In genomic region chr21:45828580-45829565, GRCh38 we compare ENCODE assay signal across 19 cellular contexts.
DNase-seq lines count a peak whose midpoint lies in the region; ATAC-seq and TF ChIP-seq lines count a peak whose summit lies in the region.
"Had no signal": no experiment of that assay in that cellular context is flagged by ENCODE, and none has a peak within 500 bp of the region (broad histone marks: within the 10 kb centered on the region; RNA-seq: fewer than 3 reads in every experiment).

No MANE protein-coding gene starts in this region.

- TF ChIP-seq CTCF in esophagus muscularis mucosa (IDR thresholded peaks at IDR 0.05) (no peak), neural progenitor cell (IDR thresholded peaks at IDR 0.05) (no peak)

- H3K36me3 ChIP-seq in esophagus muscularis mucosa = no peaks in the 10 kb centered on the region
- H3K36me3 ChIP-seq in neural progenitor cell = no peaks in the 10 kb centered on the region

- peak overlapping the region; percentile 66 for H3K27ac Mint-ChIP-seq in neural progenitor cell
- H3K27ac Mint-ChIP-seq: HFFc6 had no signal

- H3K4me1 ChIP-seq in right cardiac atrium (ENCODE audit: control insufficient read depth, insufficient read depth, low read length) (no peaks in the 10 kb centered on the region), esophagus muscularis mucosa (peaks cover 0 to 5% (median 2%) of the 10 kb centered on the region in 4 donors), neural progenitor cell (no peaks in the 10 kb centered on the region)
- H3K4me1 ChIP-seq: A549 had no signal

- H3K27me3 ChIP-seq in right cardiac atrium (ENCODE audit: control insufficient read depth, insufficient read depth) = no peaks in the 10 kb centered on the region
- H3K27me3 ChIP-seq in esophagus muscularis mucosa = peaks cover 0 to 13% (median 0%) of the 10 kb centered on the region in 4 donors
- H3K27me3 ChIP-seq in neural progenitor cell = no peaks in the 10 kb centered on the region

- DNase-seq in Right ventricle myocardium superior (no peak), right cardiac atrium (no peak), esophagus muscularis mucosa (ENCODE audit: extremely low spot score) (peak; percentile 89), neural progenitor cell (ENCODE audit: low spot score) (no peak), ureter (ENCODE audit: low spot score) (peak; percentile 35), medulla oblongata (ENCODE audit: extremely low spot score) (no peak)
- DNase-seq: CD4-positive, alpha-beta memory T cell; DND-41; GDM1; GM23248; HFFc6; KG1; NCI-H1092 treated with DMSO at 0.1 percent for 48 hours; NCI-H1694 treated with DMSO at 0.1 percent for 48 hours; NCI-H69; PC-3 had no signal

- no peak overlapping the region for H3K9ac ChIP-seq in neural progenitor cell
- H3K9ac ChIP-seq: GM23248 had no signal

- H3K9me3 ChIP-seq in right cardiac atrium (ENCODE audit: control insufficient read depth, low read length) (no peaks in the 10 kb centered on the region), esophagus muscularis mucosa (no peaks in the 10 kb centered on the region), neural progenitor cell (ENCODE audit: low read depth) (no peaks in the 10 kb centered on the region)
- H3K9me3 ChIP-seq: A549 had no signal

- no peaks in the 10 kb centered on the region for H4K20me1 ChIP-seq in neural progenitor cell (ENCODE audit: low read depth)

- H3K4me3 ChIP-seq in right cardiac atrium (ENCODE audit: low read length) (no peak overlapping the region), esophagus muscularis mucosa (no peak overlapping the region), neural progenitor cell (no peak overlapping the region)
- H3K4me3 ChIP-seq: A549, GM23248 had no signal

- H3K27ac ChIP-seq in right cardiac atrium (ENCODE audit: low read length) (no peak overlapping the region), esophagus muscularis mucosa (replicated peaks in 1 of 4) (no peak overlapping the region), neural progenitor cell (no peak overlapping the region)
- H3K27ac ChIP-seq: A549, GM23248 had no signal

- 86% methylated on average over 26 of the region's 26 CpGs for WGBS in right cardiac atrium
- WGBS in esophagus muscularis mucosa = 92% methylated on average over 21 of the region's 26 CpGs

- TF ChIP-seq POLR2A in esophagus muscularis mucosa (IDR thresholded peaks at IDR 0.05; ENCODE audit: low read depth) = no peak

- no peak overlapping the region for H2AFZ ChIP-seq in neural progenitor cell (replicated peaks)
- H2AFZ ChIP-seq: GM23248 had no signal

- no peak for TF ChIP-seq EP300 in esophagus muscularis mucosa (IDR thresholded peaks at IDR 0.05)

- no peaks in the 10 kb centered on the region for H3F3A ChIP-seq in neural progenitor cell (ENCODE audit: low read depth)

- no peak overlapping the region for H3K4me3 Mint-ChIP-seq in neural progenitor cell
- H3K4me3 Mint-ChIP-seq: CD4-positive, alpha-beta memory T cell; HFFc6 had no signal

- peaks cover 11% of the 10 kb centered on the region for H3K27me3 Mint-ChIP-seq in neural progenitor cell (ENCODE audit: insufficient read depth, low read depth)

- no peaks in the 10 kb centered on the region for H3K9me3 Mint-ChIP-seq in neural progenitor cell
- H3K9me3 Mint-ChIP-seq: CD4-positive, alpha-beta memory T cell; HFFc6 had no signal

- ATAC-seq in Right ventricle myocardium superior (ENCODE audit: poor library complexity) (peak; percentile 32), right cardiac atrium (no peak), GM21390 (IDR thresholded peaks at IDR 0.05; ENCODE audit: unreplicated experiment) (no peak), HG02938 (IDR thresholded peaks at IDR 0.05; ENCODE audit: unreplicated experiment) (no peak)
- ATAC-seq: A549, PC-3 had no signal

- no peak overlapping the region for H3K4me2 ChIP-seq in neural progenitor cell
- H3K4me2 ChIP-seq: A549 had no signal

- no peaks in the 10 kb centered on the region for H3K79me2 ChIP-seq in neural progenitor cell (ENCODE audit: low read depth)

- H3K36me3 Mint-ChIP-seq in neural progenitor cell = no peaks in the 10 kb centered on the region
- H3K36me3 Mint-ChIP-seq: CD4-positive, alpha-beta memory T cell had no signal

- intact Hi-C loops in Right ventricle myocardium superior (cut with DNase I) = loop anchor here (10.0 kb wide), 1 partner anchor 364 kb away; no protein-coding TSS in a partner anchor
- intact Hi-C loops in right cardiac atrium (cut with DNase I) = loop anchor here in 2 of 4 donors (10.0 kb wide), 2 partner anchors 274 to 354 kb away; no protein-coding TSS in a partner anchor
- intact Hi-C loops in esophagus muscularis mucosa (cut with DNase I) = no loop called here

- H3K4me1 Mint-ChIP-seq in neural progenitor cell = peaks cover 22% of the 10 kb centered on the region

Comparison
In these comparisons a context has a peak if more than half of its experiments do, and no peak if none do; other contexts are left out.
1. DNase-seq: peak in esophagus muscularis mucosa (single experiment) and ureter (single experiment); none in Right ventricle myocardium superior (single experiment), right cardiac atrium (0 of 3), neural progenitor cell (single experiment) and medulla oblongata (single experiment).